8 cellular contexts compared by ENCODE assay signal in the genomic region with DNA sequence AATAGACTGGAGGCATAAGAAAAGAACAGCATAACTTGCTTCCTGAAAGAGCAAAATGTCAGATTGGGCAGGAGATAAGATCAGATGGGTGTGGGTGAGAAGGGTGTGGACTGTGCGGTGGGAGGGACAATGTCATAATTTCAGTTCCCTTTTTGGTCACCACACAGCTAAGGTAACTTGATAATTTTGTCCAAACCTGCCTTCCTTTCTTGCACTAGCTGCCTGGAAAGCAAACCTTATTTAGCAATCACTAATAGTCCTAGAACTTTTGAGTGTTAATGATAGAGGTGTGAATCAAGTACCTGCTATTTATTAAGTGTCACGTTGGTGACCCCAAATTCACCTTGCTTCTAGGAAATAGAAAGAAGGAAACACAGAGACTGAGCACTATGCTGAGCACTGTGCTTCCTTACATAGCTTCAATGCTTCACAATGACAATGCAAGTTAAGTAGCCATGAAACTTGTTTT.
DNase-seq lines count a peak whose midpoint lies in the region; ATAC-seq and TF ChIP-seq lines count a peak whose summit lies in the region.

No MANE protein-coding gene starts in this region.

- TF ChIP-seq CTCF in transverse colon (IDR thresholded peaks at IDR 0.05) = no peak
- TF ChIP-seq CTCF in suprapubic skin (IDR thresholded peaks at IDR 0.05) = no peak
- no peak for TF ChIP-seq CTCF in neural progenitor cell (IDR thresholded peaks at IDR 0.05)

- no peaks in the 10 kb centered on the region for H3K79me2 ChIP-seq in neural progenitor cell (ENCODE audit: low read depth)

- H3K9me3 ChIP-seq in transverse colon (no peaks in the 10 kb centered on the region), suprapubic skin (no peaks in the 10 kb centered on the region), neural progenitor cell (ENCODE audit: low read depth) (no peaks in the 10 kb centered on the region)

- H4K20me1 ChIP-seq in neural progenitor cell (ENCODE audit: low read depth) = no peaks in the 10 kb centered on the region

- H3K27me3 Mint-ChIP-seq in activated naive CD8-positive, alpha-beta T cell treated with anti-CD3 and anti-CD28 coated beads for 36 hours = no peaks in the 10 kb centered on the region
- H3K27me3 Mint-ChIP-seq in neural progenitor cell (ENCODE audit: insufficient read depth, low read depth) = no peaks in the 10 kb centered on the region

- no peak overlapping the region for H3K4me3 Mint-ChIP-seq in activated naive CD8-positive, alpha-beta T cell treated with anti-CD3 and anti-CD28 coated beads for 36 hours
- H3K4me3 Mint-ChIP-seq in neural progenitor cell = no peak overlapping the region

- intact Hi-C loops in transverse colon (cut with DNase I; ENCODE audit: low total_unique reads) = no loop called here

- H3K27ac ChIP-seq in transverse colon (peak overlapping the region in 3 of 4 donors; percentile 19 to 44 (median 25)), suprapubic skin (no peak overlapping the region), neural progenitor cell (no peak overlapping the region)

- no peaks in the 10 kb centered on the region for H3K36me3 ChIP-seq in transverse colon
- H3K36me3 ChIP-seq in suprapubic skin = no peaks in the 10 kb centered on the region
- H3K36me3 ChIP-seq in neural progenitor cell = no peaks in the 10 kb centered on the region

- 29 to 34% methylated on average over 2 of the region's 2 CpGs for WGBS in transverse colon (ENCODE audit: low coverage in 1 of 2), 2 donors
- 38% methylated on average over 2 of the region's 2 CpGs for WGBS in suprapubic skin

- peak; percentile 90 for DNase-seq in MV-4-11 (lab: John Stamatoyannopoulos, UW)
- peak; percentile 56 for DNase-seq in activated naive CD8-positive, alpha-beta T cell treated with anti-CD3 and anti-CD28 coated beads for 36 hours
- DNase-seq in transverse colon = peak; percentile 33
- DNase-seq in suprapubic skin (ENCODE audit: low spot score in 2 of 2) = no peak
- no peak for DNase-seq in neural progenitor cell (ENCODE audit: low spot score)
- no peak for DNase-seq in HuH-7 (ENCODE audit: low spot score)

- peak overlapping the region; percentile 94 for H3K27ac Mint-ChIP-seq in activated naive CD8-positive, alpha-beta T cell treated with anti-CD3 and anti-CD28 coated beads for 36 hours
- no peak overlapping the region for H3K27ac Mint-ChIP-seq in neural progenitor cell

- no peaks in the 10 kb centered on the region for H3F3A ChIP-seq in neural progenitor cell (ENCODE audit: low read depth)

- peaks cover 1% of the 10 kb centered on the region for H3K36me3 Mint-ChIP-seq in activated naive CD8-positive, alpha-beta T cell treated with anti-CD3 and anti-CD28 coated beads for 36 hours
- no peaks in the 10 kb centered on the region for H3K36me3 Mint-ChIP-seq in neural progenitor cell

- no peak overlapping the region for H3K4me2 ChIP-seq in neural progenitor cell

- TF ChIP-seq POLR2A in transverse colon (IDR thresholded peaks at IDR 0.05) (no peak), suprapubic skin (IDR thresholded peaks at IDR 0.05) (no peak)

- H3K9ac ChIP-seq in neural progenitor cell = no peak overlapping the region

- H3K4me1 Mint-ChIP-seq in activated naive CD8-positive, alpha-beta T cell treated with anti-CD3 and anti-CD28 coated beads for 36 hours = peaks cover 52% of the 10 kb centered on the region
- H3K4me1 Mint-ChIP-seq in neural progenitor cell = no peaks in the 10 kb centered on the region

- ATAC-seq in GM18499 (IDR thresholded peaks at IDR 0.05; ENCODE audit: insufficient read depth, unreplicated experiment) (peak; percentile 70), GM21825 (IDR thresholded peaks at IDR 0.05; ENCODE audit: unreplicated experiment) (peak; percentile 83)

- no peak overlapping the region for H2AFZ ChIP-seq in neural progenitor cell (replicated peaks)

- peaks cover 8% of the 10 kb centered on the region for H3K9me3 Mint-ChIP-seq in activated naive CD8-positive, alpha-beta T cell treated with anti-CD3 and anti-CD28 coated beads for 36 hours
- H3K9me3 Mint-ChIP-seq in neural progenitor cell = no peaks in the 10 kb centered on the region

- H3K4me3 ChIP-seq in transverse colon (no peak overlapping the region), suprapubic skin (no peak overlapping the region), neural progenitor cell (no peak overlapping the region)

- in situ Hi-C loops in transverse colon (cut with MboI; ENCODE audit: low pct_ligation_motif_present in 1 of 4, low pct_unique_long_range_greater_than_20kb in 1 of 4, low sequenced_read_pairs in 3 of 4) = no loop called here

- no peaks in the 10 kb centered on the region for H3K27me3 ChIP-seq in transverse colon
- no peaks in the 10 kb centered on the region for H3K27me3 ChIP-seq in suprapubic skin
- no peaks in the 10 kb centered on the region for H3K27me3 ChIP-seq in neural progenitor cell

- H3K4me1 ChIP-seq in transverse colon (peaks cover 0 to 22% (median 0%) of the 10 kb centered on the region in 4 donors), suprapubic skin (no peaks in the 10 kb centered on the region), neural progenitor cell (no peaks in the 10 kb centered on the region)

- TF ChIP-seq EP300 in transverse colon (IDR thresholded peaks at IDR 0.05; ENCODE audit: low read depth) = no peak
- no peak for TF ChIP-seq EP300 in suprapubic skin (IDR thresholded peaks at IDR 0.05)

Comparison
In these comparisons a context has a peak if more than half of its experiments do, and no peak if none do; other contexts are left out.
1. DNase-seq: peak in MV-4-11 (single experiment), activated naive CD8-positive, alpha-beta T cell treated with anti-CD3 and anti-CD28 coated beads for 36 hours (single experiment) and transverse colon (single experiment); none in suprapubic skin (0 of 2), neural progenitor cell (single experiment) and HuH-7 (single experiment).
2. H3K27ac ChIP-seq: peak in transverse colon (3 of 4); none in suprapubic skin (single experiment) and neural progenitor cell (single experiment).